In genomic region chr1:17440074-17440826, GRCh38 we compare ENCODE assay signal across 1 cellular context.
TF ChIP-seq lines count a peak whose summit lies in the region.

No MANE protein-coding gene starts in this region.

TF ChIP-seq in GM23338, 12 proteins besides CTCF, POLR2A, EP300 and RAD21 (continued from another document):
- TF ChIP-seq ZNF462 (CRISPR knock-in tag; IDR thresholded peaks at IDR 0.05) (no peak), EZH2phosphoT487 (IDR thresholded peaks at IDR 0.05; ENCODE audit: unreplicated experiment) (no peak), EZH2 (IDR thresholded peaks at IDR 0.05; ENCODE audit: low read depth, unreplicated experiment) (no peak), CREB1 (CRISPR knock-in tag; IDR thresholded peaks at IDR 0.05; ENCODE audit: low read depth) (no peak), POLR2AphosphoS5 (IDR thresholded peaks at IDR 0.05; ENCODE audit: low read depth) (no peak; the same call in 1 of the 2 replicates), JUNB (IDR thresholded peaks at IDR 0.05; ENCODE audit: unreplicated experiment) (no peak), STAT1 (IDR thresholded peaks at IDR 0.05; ENCODE audit: unreplicated experiment) (no peak), ZNF331 (CRISPR knock-in tag; IDR thresholded peaks at IDR 0.05; ENCODE audit: low read depth) (no peak)
